ENCODE assay signal across 8 cellular contexts in the genomic region with DNA sequence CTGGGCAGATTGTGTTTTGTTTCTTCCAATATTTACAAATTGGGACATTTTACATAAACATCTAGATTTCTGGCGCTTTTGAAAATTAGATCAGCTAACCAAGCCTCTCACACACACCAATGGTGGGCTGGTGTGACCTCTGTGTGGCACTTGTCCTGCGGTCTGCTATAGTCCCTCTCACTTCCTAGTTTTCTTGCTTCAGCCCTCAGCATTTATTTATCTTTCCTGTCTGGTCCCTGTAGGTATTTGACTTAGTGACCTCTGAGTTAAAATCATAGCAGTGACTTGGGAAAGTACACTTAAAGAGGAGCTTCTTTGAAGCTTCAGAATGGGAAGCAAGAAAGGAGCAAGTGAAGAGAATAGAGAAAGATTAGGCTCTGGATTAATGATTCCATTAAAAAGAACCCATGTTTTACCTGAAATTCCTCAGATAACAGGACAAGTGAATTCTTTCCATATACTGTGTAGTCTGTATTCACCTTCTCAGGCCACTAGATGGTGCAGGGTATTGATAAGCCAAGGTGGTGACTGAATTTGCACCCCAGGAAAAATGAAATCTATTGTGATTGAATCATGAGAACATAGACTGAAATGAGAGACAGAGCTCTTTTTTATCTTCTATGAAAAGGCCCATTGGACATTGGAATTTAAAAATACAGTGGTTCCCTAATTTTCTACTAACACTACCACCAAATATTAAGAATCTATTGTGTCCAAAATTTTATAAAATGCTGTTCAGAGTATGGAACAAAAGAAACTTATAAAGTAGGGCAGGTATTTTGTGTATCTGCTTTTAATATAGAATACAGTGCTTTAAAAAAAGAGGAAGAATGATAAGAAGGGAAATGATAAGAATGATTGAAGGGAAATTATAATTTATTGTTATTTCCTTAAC. TPM values are rescaled to one million over a fixed set of nuclear protein-coding genes. Genes with fewer than 3 reads are reported as not detected.
DNase-seq lines count a peak whose midpoint lies in the region; ATAC-seq and TF ChIP-seq lines count a peak whose summit lies in the region.

No MANE protein-coding gene starts in this region.

- no peaks in the 10 kb centered on the region for H3K36me3 ChIP-seq in endodermal cell (ENCODE audit: control insufficient read depth, insufficient read depth, low read length)

- WGBS in endodermal cell (ENCODE audit: insufficient coverage in 1 of 2, insufficient read length in 1 of 2), 2 experiments, result 74 to 83% methylated on average over 2 of the region's 2 CpGs

- no peaks in the 10 kb centered on the region for H3K27me3 Mint-ChIP-seq in activated T-cell treated with anti-CD3 and anti-CD28 coated beads, Interleukin-2, amount 50 U/mL, for 72 hours (ENCODE audit: low read depth)
- no peaks in the 10 kb centered on the region for H3K27me3 Mint-ChIP-seq in activated T-cell treated with anti-CD3 and anti-CD28 coated beads, Interleukin-2, amount 50 U/mL, for 24 hours
- H3K27me3 Mint-ChIP-seq in endodermal cell (ENCODE audit: insufficient read depth), result no peaks in the 10 kb centered on the region

- H3K4me3 ChIP-seq in endodermal cell (ENCODE audit: low read length), result no peak overlapping the region

- no peaks in the 10 kb centered on the region for H3K36me3 Mint-ChIP-seq in activated T-cell treated with anti-CD3 and anti-CD28 coated beads, Interleukin-2, amount 50 U/mL, for 72 hours (ENCODE audit: insufficient read depth in 2 of 2)
- H3K36me3 Mint-ChIP-seq in activated T-cell treated with anti-CD3 and anti-CD28 coated beads, Interleukin-2, amount 50 U/mL, for 24 hours (ENCODE audit: low read depth), result no peaks in the 10 kb centered on the region
- no peaks in the 10 kb centered on the region for H3K36me3 Mint-ChIP-seq in endodermal cell (ENCODE audit: low read depth)

- no peaks in the 10 kb centered on the region for H3K9me3 Mint-ChIP-seq in activated T-cell treated with anti-CD3 and anti-CD28 coated beads, Interleukin-2, amount 50 U/mL, for 72 hours
- H3K9me3 Mint-ChIP-seq in activated T-cell treated with anti-CD3 and anti-CD28 coated beads, Interleukin-2, amount 50 U/mL, for 24 hours, result no peaks in the 10 kb centered on the region
- no peaks in the 10 kb centered on the region for H3K9me3 Mint-ChIP-seq in endodermal cell

- peaks cover 44% of the 10 kb centered on the region for H3K4me1 Mint-ChIP-seq in activated T-cell treated with anti-CD3 and anti-CD28 coated beads, Interleukin-2, amount 50 U/mL, for 72 hours (ENCODE audit: low read depth)
- H3K4me1 Mint-ChIP-seq in activated T-cell treated with anti-CD3 and anti-CD28 coated beads, Interleukin-2, amount 50 U/mL, for 24 hours (ENCODE audit: low read depth), result peaks cover 39% of the 10 kb centered on the region
- peaks cover 13% of the 10 kb centered on the region for H3K4me1 Mint-ChIP-seq in endodermal cell

- H3K4me3 Mint-ChIP-seq in activated T-cell treated with anti-CD3 and anti-CD28 coated beads, Interleukin-2, amount 50 U/mL, for 72 hours, result no peak overlapping the region
- H3K4me3 Mint-ChIP-seq in activated T-cell treated with anti-CD3 and anti-CD28 coated beads, Interleukin-2, amount 50 U/mL, for 24 hours, result no peak overlapping the region
- H3K4me3 Mint-ChIP-seq in endodermal cell, result no peak overlapping the region

- DNase-seq in activated T-cell treated with anti-CD3 and anti-CD28 coated beads, Interleukin-2, amount 50 U/mL, for 72 hours, result peak in 1 of 2 donors; percentile 42
- DNase-seq in activated T-cell treated with anti-CD3 and anti-CD28 coated beads, Interleukin-2, amount 50 U/mL, for 24 hours, result no peak
- DNase-seq in NCI-H1694 (lab: John Stamatoyannopoulos, UW) (peak; percentile 5), endodermal cell (no peak), NCI-H1105 treated with DMSO at 0.1 percent for 48 hours (lab: John Stamatoyannopoulos, UW) (no peak)
- DNase-seq in stimulated activated naive CD8-positive, alpha-beta T cell treated with anti-CD3 and anti-CD28 coated beads, Interleukin-15, Interleukin-2, amounts not matched to agents 100 U/mL and 50 U/mL, for 24 hours, result no peak

- peak overlapping the region; percentile 32 for H3K27ac Mint-ChIP-seq in activated T-cell treated with anti-CD3 and anti-CD28 coated beads, Interleukin-2, amount 50 U/mL, for 72 hours
- no peak overlapping the region for H3K27ac Mint-ChIP-seq in activated T-cell treated with anti-CD3 and anti-CD28 coated beads, Interleukin-2, amount 50 U/mL, for 24 hours
- H3K27ac Mint-ChIP-seq in endodermal cell, result no peak overlapping the region

- no peaks in the 10 kb centered on the region for H3K4me1 ChIP-seq in endodermal cell (ENCODE audit: control insufficient read depth, insufficient read depth, low read length)

- H3K9me3 ChIP-seq in endodermal cell (ENCODE audit: control insufficient read depth, low read length), result no peaks in the 10 kb centered on the region

- TF ChIP-seq CTCF in endodermal cell (conservative IDR thresholded peaks at IDR 0.05), result peak; percentile 79

- H3K9ac ChIP-seq in endodermal cell (ENCODE audit: extremely low read depth, low read length, poor library complexity, severe bottlenecking), result no peak overlapping the region

- no peak overlapping the region for H3K27ac ChIP-seq in endodermal cell (ENCODE audit: low read depth, low read length)

- no peaks in the 10 kb centered on the region for H3K27me3 ChIP-seq in endodermal cell (ENCODE audit: control insufficient read depth, insufficient read depth, low read length, poor library complexity, severe bottlenecking)

- ATAC-seq in activated T-cell treated with anti-CD3 and anti-CD28 coated beads, Interleukin-2, amount 50 U/mL, for 72 hours (replicated peaks in 1 of 2), result peak; percentile 76 to 80
- peak; percentile 63 for ATAC-seq in GM21825 (IDR thresholded peaks at IDR 0.05; ENCODE audit: unreplicated experiment)
- ATAC-seq in stimulated activated naive CD8-positive, alpha-beta T cell treated with anti-CD3 and anti-CD28 coated beads, Interleukin-15, Interleukin-2, amounts not matched to agents 100 U/mL and 50 U/mL, for 24 hours, result peak; percentile 60
- ATAC-seq in HG03196 (IDR thresholded peaks at IDR 0.05; ENCODE audit: unreplicated experiment), result no peak

RNA-seq across cellular contexts. Expression of a gene that starts 7.1 kb away (rescaled TPM):
- 1 to 10 TPM; 8.4 to 9.3 TPM for total RNA-seq in activated T-cell treated with anti-CD3 and anti-CD28 coated beads, Interleukin-2, amount 50 U/mL, for 72 hours
- 1 to 10 TPM; 4.0 to 6.6 TPM for total RNA-seq in endodermal cell
- polyA plus RNA-seq in endodermal cell (2013, experiment 1 of 2), result 5.1 TPM
- 4.2 TPM for polyA plus RNA-seq in endodermal cell (2013, experiment 2 of 2)
